9 cellular contexts compared by ENCODE assay signal in the genomic region with DNA sequence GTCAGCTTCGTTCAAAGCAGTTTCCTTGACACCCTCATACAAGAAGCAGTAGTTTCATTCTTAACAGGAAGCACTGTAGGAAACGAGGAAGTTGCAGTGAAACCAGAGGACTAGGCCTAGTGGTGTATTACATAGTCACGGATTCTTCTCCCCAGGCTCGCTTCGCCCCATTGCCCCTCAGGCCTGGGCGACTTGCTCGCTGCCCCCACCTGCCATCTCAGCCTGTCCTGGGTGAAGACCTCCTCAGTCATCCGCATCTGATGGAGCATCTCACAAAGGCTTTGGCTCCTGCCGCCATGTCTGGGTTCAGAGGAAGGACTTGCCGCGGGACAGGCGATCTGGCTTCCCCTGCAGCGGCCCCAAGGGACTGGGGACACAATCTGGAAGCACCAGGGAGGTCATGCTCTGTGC.
DNase-seq lines count a peak whose midpoint lies in the region; ATAC-seq, FAIRE-seq and TF ChIP-seq lines count a peak whose summit lies in the region.
"Had no signal": no experiment of that assay in that cellular context is flagged by ENCODE, and none has a peak within 500 bp of the region (broad histone marks: within the 10 kb centered on the region; RNA-seq: fewer than 3 reads in every experiment).

No MANE protein-coding gene starts in this region.

- no peak for TF ChIP-seq CTCF in GM12878 (IDR thresholded peaks at IDR 0.05 in 2 of 3, conservative IDR thresholded peaks at IDR 0.05 in 1 of 3; ENCODE audit: control insufficient read depth in 2 of 3, extremely low read depth in 1 of 3, insufficient read depth in 1 of 3, low read depth in 3 of 3, low read length in 3 of 3)

- no peaks in the 10 kb centered on the region; a peak in 1 of 4 replicates for H3K27me3 ChIP-seq in GM12878 (replicated peaks in 1 of 2; ENCODE audit: control insufficient read depth in 2 of 2, insufficient read depth in 2 of 2, low read length in 1 of 2)

- no peak overlapping the region for H3K4me3 ChIP-seq in GM12878

- no peaks in the 10 kb centered on the region for H3K9me3 ChIP-seq in GM12878 (replicated peaks; ENCODE audit: control insufficient read depth, insufficient read depth, low read length)

- POLR2A ChIA-PET in GM12878 (lab: Charles Lee): no interaction called here

- no peak overlapping the region for H3K27ac ChIP-seq in GM12878 (ENCODE audit: control insufficient read depth, insufficient read depth)

- no peaks in the 10 kb centered on the region for H3K4me1 ChIP-seq in GM12878 (ENCODE audit: control insufficient read depth, insufficient read depth, low read length)

- peak; percentile 39 for DNase-seq in GDM1 (lab: John Stamatoyannopoulos, UW)
- DNase-seq in GM12878 (ENCODE audit: low read depth, low spot score): peak; percentile 5
- no peak for DNase-seq in G401 (ENCODE audit: low spot score)
- no peak for DNase-seq in NCI-H1436 (lab: John Stamatoyannopoulos, UW)
- DNase-seq in stimulated activated CD4-positive, alpha-beta T cell treated with anti-CD3 and anti-CD28 coated beads, Interleukin-2, amount 100 ng/mL, for 24 hours: no peak
- no peak for DNase-seq in RKO (ENCODE audit: low spot score)
- DNase-seq: SW 1271 had no signal

- RAD21 ChIA-PET in GM12878 (lab: Charles Lee; ENCODE audit: unreplicated experiment): no interaction called here

- BruUV-seq in GM12878 (replicated peaks; lab: Mats Ljungman, UMichigan): no TSS peak

- H3K79me2 ChIP-seq in GM12878 (ENCODE audit: control insufficient read depth, insufficient read depth, low read length): no peaks in the 10 kb centered on the region

- 20% methylated on average over 13 of the region's 13 CpGs for WGBS in GM12878 (ENCODE audit: insufficient coverage, insufficient replicate concordance, low lambda C conversion rate, missing lambda C conversion rate)

- TF ChIP-seq RAD21 in GM12878 (IDR thresholded peaks at IDR 0.05; ENCODE audit: insufficient read depth, low read depth, low read length): no peak

- H3K36me3 ChIP-seq in GM12878 (ENCODE audit: control insufficient read depth in 2 of 2, insufficient read depth in 2 of 2, low read length in 1 of 2): no peaks in the 10 kb centered on the region

- SMC1A ChIA-PET in GM12878 (lab: Charles Lee; ENCODE audit: uncharacterized antibody, unreplicated experiment): no interaction called here

- in situ Hi-C loops in GM12878 (cut with MboI): no loop called here
- in situ Hi-C loops in G401 (cut with HindIII; ENCODE audit: low sequenced_read_pairs): no loop called here

- ATAC-seq in GM19467 (IDR thresholded peaks at IDR 0.05; ENCODE audit: unreplicated experiment) (peak; percentile 95), HG03159 (IDR thresholded peaks at IDR 0.05; ENCODE audit: unreplicated experiment) (peak; percentile 84), GM12878 (peak; percentile 67)

- no peak for TF ChIP-seq EP300 in GM12878 (IDR thresholded peaks at IDR 0.05; ENCODE audit: borderline replicate concordance in 1 of 2, control insufficient read depth in 1 of 2, low read depth in 2 of 2, low read length in 2 of 2)

- no peak overlapping the region for H3K9ac ChIP-seq in GM12878 (ENCODE audit: control insufficient read depth, insufficient read depth, low read length)

- CTCF ChIA-PET in GM12878 (lab: Yijun Ruan, JAX): interaction anchor here (0.8 kb wide), 1 partner anchor 23 kb away, joined by 3 read pairs; no protein-coding TSS in a partner anchor

- intact Hi-C loops in GM12878 (cut with micrococcal nuclease; ENCODE audit: unreplicated experiment): no loop called here

- no peak overlapping the region for H2AFZ ChIP-seq in GM12878 (ENCODE audit: control insufficient read depth, low read depth, low read length)

- H4K20me1 ChIP-seq in GM12878 (ENCODE audit: control insufficient read depth, insufficient read depth): no peaks in the 10 kb centered on the region

- TF ChIP-seq POLR2A in GM12878 (IDR thresholded peaks at IDR 0.05; ENCODE audit: low read depth, low read length): no peak

- no peak for FAIRE-seq in GM12878 (lab: Jason Lieb, UNC)

- no peak overlapping the region for H3K4me2 ChIP-seq in GM12878 (ENCODE audit: control insufficient read depth, insufficient read depth)

TF ChIP-seq in GM12878, 131 proteins besides CTCF, POLR2A, EP300 and RAD21:
- TF ChIP-seq ZNF207 (IDR thresholded peaks at IDR 0.05; ENCODE audit: borderline replicate concordance) (no peak), ETV6 (conservative IDR thresholded peaks at IDR 0.05 in 1 of 2, IDR thresholded peaks at IDR 0.05 in 1 of 2; ENCODE audit: borderline replicate concordance in 1 of 2, low read depth in 1 of 2) (0 out of 4 replicates have a peak, but pooled peaks of 1 of the 2 experiments have one; percentile 15)

Comparison
In these comparisons a context has a peak if more than half of its experiments do, and no peak if none do; other contexts are left out.
1. DNase-seq: peak in GDM1 (single experiment) and GM12878 (single experiment); none in G401 (single experiment), NCI-H1436 (single experiment), stimulated activated CD4-positive, alpha-beta T cell treated with anti-CD3 and anti-CD28 coated beads, Interleukin-2, amount 100 ng/mL, for 24 hours (0 of 2) and RKO (single experiment).
2. Peak in every context shown above with its lines, with median percentiles within 50 percentile points of each other: ATAC-seq.